ENCODE assay signal across 31 cellular contexts in genomic region chr4:187432310-187432709, GRCh38.
"Had no signal": no experiment of that assay in that cellular context is flagged by ENCODE, and none has a peak within 500 bp of the region (broad histone marks: within the 10 kb centered on the region; RNA-seq: fewer than 3 reads in every experiment).

No MANE protein-coding gene starts in this region.

- H3K27ac Mint-ChIP-seq: activated B cell treated with CpG ODN at 0.5 μM for 24 hours; activated CD8-positive, alpha-beta T cell treated with anti-CD3 and anti-CD28 coated beads for 36 hours; activated naive CD8-positive, alpha-beta T cell; activated T-helper 17 cell treated with anti-CD3 and anti-CD28 coated beads, Interleukin-2, amount 50 U/mL, for 72 hours; dendritic cell treated with granulocyte-macrophage colony-stimulating factor and Interleukin-4, amounts not matched to agents 40 ng/mL and 50 ng/mL, for 4 days; effector memory CD8-positive, alpha-beta T cell; T-helper 17 cell; T-helper 2 cell treated with Interferon-gamma antibody and Interleukin-4, amounts not matched to agents 5 μg/mL and 100 μg/mL, for 36 hours had no signal

- ATAC-seq: activated CD4-positive, CD25-positive, alpha-beta regulatory T cell treated with anti-CD3 and anti-CD28 coated beads, Interleukin-2, amount 50 U/mL, for 24 hours; activated CD8-positive, alpha-beta T cell treated with anti-CD3 and anti-CD28 coated beads for 36 hours; activated T-cell treated with anti-CD3 and anti-CD28 coated beads, Interleukin-2, amount 50 U/mL, for 4 hours; activated T-helper 17 cell treated with anti-CD3 and anti-CD28 coated beads, Interleukin-2, amount 50 U/mL, for 72 hours; body of pancreas; effector memory CD8-positive, alpha-beta T cell; gastroesophageal sphincter; T-helper 17 cell had no signal

- H3K4me1 ChIP-seq: body of pancreas, esophagus squamous epithelium, gastroesophageal sphincter had no signal

- H3K27me3 ChIP-seq: body of pancreas, dorsolateral prefrontal cortex, esophagus squamous epithelium, gastroesophageal sphincter had no signal

- H3K27me3 Mint-ChIP-seq: activated B cell treated with CpG ODN at 0.5 μM for 24 hours; activated CD8-positive, alpha-beta T cell treated with anti-CD3 and anti-CD28 coated beads for 36 hours; activated naive CD8-positive, alpha-beta T cell; activated T-helper 17 cell treated with anti-CD3 and anti-CD28 coated beads, Interleukin-2, amount 50 U/mL, for 72 hours; central memory CD8-positive, alpha-beta T cell; dendritic cell treated with granulocyte-macrophage colony-stimulating factor and Interleukin-4, amounts not matched to agents 40 ng/mL and 50 ng/mL, for 4 days; effector memory CD8-positive, alpha-beta T cell; T-helper 17 cell had no signal

- H3K4me3 Mint-ChIP-seq: activated B cell treated with CpG ODN at 0.5 μM for 24 hours; activated CD8-positive, alpha-beta T cell treated with anti-CD3 and anti-CD28 coated beads for 36 hours; activated naive CD8-positive, alpha-beta T cell; activated T-cell treated with anti-CD3 and anti-CD28 coated beads, Interleukin-2, amount 50 U/mL, for 4 hours; activated T-helper 17 cell treated with anti-CD3 and anti-CD28 coated beads, Interleukin-2, amount 50 U/mL, for 72 hours; central memory CD8-positive, alpha-beta T cell; dendritic cell treated with granulocyte-macrophage colony-stimulating factor and Interleukin-4, amounts not matched to agents 40 ng/mL and 50 ng/mL, for 4 days; effector memory CD8-positive, alpha-beta T cell; T-helper 17 cell; T-helper 2 cell treated with Interferon-gamma antibody and Interleukin-4, amounts not matched to agents 5 μg/mL and 100 μg/mL, for 36 hours had no signal

- H3K36me3 Mint-ChIP-seq: activated naive CD8-positive, alpha-beta T cell had no signal

- H3K27ac ChIP-seq: body of pancreas, coronary artery, dorsolateral prefrontal cortex, esophagus squamous epithelium, gastroesophageal sphincter, WERI-Rb-1 had no signal

- H3K9me3 ChIP-seq: body of pancreas, esophagus squamous epithelium, gastroesophageal sphincter had no signal

- DNase-seq: activated B cell treated with CpG ODN at 0.5 μM for 24 hours; activated CD4-positive, alpha-beta T cell treated with anti-CD3 and anti-CD28 coated beads for 48 hours; activated CD4-positive, alpha-beta T cell treated with anti-CD3 and anti-CD28 coated beads, Interleukin-2, amount 50 U/mL, for 1 hour; activated CD4-positive, alpha-beta T cell treated with anti-CD3 and anti-CD28 coated beads, Interleukin-2, amount 50 U/mL, for 48 hours; activated CD8-positive, alpha-beta memory T cell treated with anti-CD3 and anti-CD28 coated beads for 24 hours; activated CD8-positive, alpha-beta T cell treated with anti-CD3 and anti-CD28 coated beads for 36 hours; activated effector memory CD4-positive, alpha-beta T cell treated with Interleukin-2 at 50 U/mL for 16 hours; activated gamma-delta T cell treated with Interleukin-2 at 50 U/mL for 16 hours; activated naive CD4-positive, alpha-beta T cell treated with anti-CD3 and anti-CD28 coated beads, Interleukin-2, amount 50 U/mL, for 16 hours; activated naive CD4-positive, alpha-beta T cell treated with Interleukin-2 at 50 U/mL for 16 hours; activated T-cell treated with anti-CD3 and anti-CD28 coated beads, Interleukin-2, amount 50 U/mL, for 4 hours; amniotic stem cell; anterior cingulate cortex; body of pancreas; dorsolateral prefrontal cortex; effector memory CD8-positive, alpha-beta T cell; erythroblast; esophagus squamous epithelium; foreskin melanocyte; T-helper 1 cell; T-helper 17 cell; T1000; WERI-Rb-1 had no signal

- H3K4me1 Mint-ChIP-seq: activated B cell treated with CpG ODN at 0.5 μM for 24 hours; activated T-helper 17 cell treated with anti-CD3 and anti-CD28 coated beads, Interleukin-2, amount 50 U/mL, for 72 hours; central memory CD8-positive, alpha-beta T cell; T-helper 17 cell had no signal

- H3K4me3 ChIP-seq: body of pancreas, coronary artery, dorsolateral prefrontal cortex, esophagus squamous epithelium, gastroesophageal sphincter had no signal

- H3K36me3 ChIP-seq: esophagus squamous epithelium, gastroesophageal sphincter, WERI-Rb-1 had no signal
